Comparison of ENCODE assay signal across 11 cellular contexts in the genomic region with DNA sequence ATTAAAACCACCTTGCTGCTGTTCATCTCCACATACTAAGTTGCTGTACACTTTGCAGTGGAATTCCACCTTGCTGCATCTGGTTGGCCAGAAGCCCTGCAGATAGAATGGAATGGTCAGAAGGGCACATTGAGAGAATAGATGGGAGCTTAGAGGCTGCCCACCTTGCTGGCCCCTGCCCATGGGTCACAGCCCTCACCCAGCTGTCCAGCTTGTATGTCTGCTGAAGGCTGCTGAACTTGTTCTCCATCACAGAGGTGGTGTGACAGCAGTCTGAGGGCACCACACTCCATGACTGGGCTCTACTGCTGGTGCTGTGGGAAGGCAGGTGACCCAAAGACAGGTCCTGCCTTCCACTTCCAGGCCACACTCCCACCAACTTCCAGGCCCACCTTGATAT.
"Had no signal": no experiment of that assay in that cellular context is flagged by ENCODE, and none has a peak within 500 bp of the region (broad histone marks: within the 10 kb centered on the region; RNA-seq: fewer than 3 reads in every experiment).

No MANE protein-coding gene starts in this region.

- H3K4me3 ChIP-seq: GM23248, GM23338, HAP-1 had no signal

- H3K4me1 ChIP-seq: HAP-1 had no signal

- DNase-seq: GOT3, H7, H9, HCEC 1CT, HFFc6 had no signal

- FAIRE-seq: H1, H54 had no signal

- H3K36me3 ChIP-seq: HAP-1 had no signal

- H3K27ac ChIP-seq: GM23248 had no signal

- ATAC-seq: GM23338, HCT116 had no signal

- H3K9me3 ChIP-seq: HAP-1 had no signal
